ENCODE assay signal across 21 cellular contexts in the genomic region with DNA sequence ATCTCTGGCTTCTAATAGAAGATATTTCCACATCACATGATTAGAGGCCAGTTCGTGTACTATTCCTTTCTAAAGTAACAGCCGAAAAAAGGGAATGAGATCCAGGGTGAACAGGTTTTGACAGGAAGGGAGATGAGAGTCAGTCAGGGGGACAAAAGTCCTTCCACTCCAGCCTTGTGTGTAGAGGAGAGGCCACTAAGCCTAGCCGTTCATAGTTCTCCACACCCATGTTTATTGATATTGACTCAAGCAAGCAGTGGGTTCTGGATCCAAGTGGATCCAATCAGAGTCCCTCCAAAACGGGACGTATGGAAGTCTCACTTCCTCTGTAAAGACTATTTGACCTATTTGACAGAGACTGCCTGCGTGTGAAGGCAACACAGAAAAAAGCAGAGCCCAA.
"Had no signal": no experiment of that assay in that cellular context is flagged by ENCODE, and none has a peak within 500 bp of the region (broad histone marks: within the 10 kb centered on the region; RNA-seq: fewer than 3 reads in every experiment).

No MANE protein-coding gene starts in this region.

- FAIRE-seq: RCC 7860 had no signal

- H3K9ac ChIP-seq: SK-N-SH had no signal

- H3K9me3 ChIP-seq: SK-N-SH had no signal

- DNase-seq: IMR-90, Karpas-422, KG1, MM.1S, NCI-H1092 treated with DMSO at 0.1 percent for 48 hours, NCI-H1436, NCI-H187, NCI-H2029, NCI-H2081 treated with DMSO at 0.1 percent for 48 hours, NCI-H2171, NCI-H226, NCI-H446, NCI-H510A, NCI-H524 treated with DMSO at 0.1 percent for 48 hours, NCI-H69, NCI-H774, Right ventricle myocardium superior, RPMI8226, SIG-M5, SK-N-SH had no signal
